Comparison of ENCODE assay signal across 8 cellular contexts in the genomic region with DNA sequence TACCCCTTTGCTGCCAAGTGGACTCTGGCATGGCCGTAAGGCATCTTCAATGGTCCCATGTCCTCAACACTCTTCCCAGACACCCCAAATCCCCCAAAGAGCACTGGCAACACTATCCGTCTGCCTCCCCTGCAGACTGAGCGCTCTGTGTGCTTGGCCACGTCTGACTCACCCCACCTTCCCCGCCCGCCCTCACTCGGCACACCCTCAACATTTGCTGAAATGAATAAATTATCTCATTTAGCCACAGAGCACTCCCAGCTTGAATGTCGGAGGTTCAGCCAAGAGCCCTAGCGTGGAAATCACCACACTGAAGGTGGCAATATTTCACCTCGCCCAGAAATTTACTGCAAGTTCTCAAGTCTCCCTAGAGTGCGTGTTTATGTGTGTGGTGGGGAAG. TPM values are rescaled to one million over a fixed set of nuclear protein-coding genes. Genes with fewer than 3 reads are reported as not detected.
DNase-seq lines count a peak whose midpoint lies in the region; ATAC-seq and TF ChIP-seq lines count a peak whose summit lies in the region.

No MANE protein-coding gene starts in this region.

- no peaks in the 10 kb centered on the region for H3K9me3 Mint-ChIP-seq in activated T-helper 17 cell treated with anti-CD3 and anti-CD28 coated beads, Interleukin-2, amount 50 U/mL, for 72 hours
- H3K9me3 Mint-ChIP-seq in stimulated activated naive CD8-positive, alpha-beta T cell treated with anti-CD3 and anti-CD28 coated beads, Interleukin-15, amount 100 ng/mL, for 72 hours, result no peaks in the 10 kb centered on the region

- peak overlapping the region; percentile 32 for H3K4me3 Mint-ChIP-seq in activated T-helper 17 cell treated with anti-CD3 and anti-CD28 coated beads, Interleukin-2, amount 50 U/mL, for 72 hours
- H3K4me3 Mint-ChIP-seq in stimulated activated naive CD8-positive, alpha-beta T cell treated with anti-CD3 and anti-CD28 coated beads, Interleukin-15, amount 100 ng/mL, for 72 hours, result peak overlapping the region; percentile 43 to 57

- H3K4me3 ChIP-seq in right atrium auricular region, result no peak overlapping the region

- no peak for TF ChIP-seq CTCF in right atrium auricular region (IDR thresholded peaks at IDR 0.05)

- DNase-seq in Right ventricle myocardium superior, result peak; percentile 56
- DNase-seq in right atrium auricular region (ENCODE audit: low spot score), result no peak
- peak; percentile 84 to 88 for DNase-seq in left colon
- peak; percentile 27 to 64 for DNase-seq in stimulated activated naive CD8-positive, alpha-beta T cell treated with anti-CD3 and anti-CD28 coated beads, Interleukin-15, amount 100 ng/mL, for 72 hours
- no peak for DNase-seq in NCI-H187 (lab: John Stamatoyannopoulos, UW)

- no peak overlapping the region for H3K27ac ChIP-seq in right atrium auricular region

- H3K4me1 Mint-ChIP-seq in activated T-helper 17 cell treated with anti-CD3 and anti-CD28 coated beads, Interleukin-2, amount 50 U/mL, for 72 hours, result peaks cover 16% of the 10 kb centered on the region
- peaks cover 55% of the 10 kb centered on the region for H3K4me1 Mint-ChIP-seq in stimulated activated naive CD8-positive, alpha-beta T cell treated with anti-CD3 and anti-CD28 coated beads, Interleukin-15, amount 100 ng/mL, for 72 hours

- H3K36me3 Mint-ChIP-seq in activated T-helper 17 cell treated with anti-CD3 and anti-CD28 coated beads, Interleukin-2, amount 50 U/mL, for 72 hours (ENCODE audit: low read depth), result no peaks in the 10 kb centered on the region

- H3K4me1 ChIP-seq in right atrium auricular region, result peaks cover 0 to 10% of the 10 kb centered on the region in 2 donors

- H3K9me3 ChIP-seq in right atrium auricular region, result no peaks in the 10 kb centered on the region

- intact Hi-C loops in Right ventricle myocardium superior (cut with DNase I), result no loop called here
- intact Hi-C loops in left colon (cut with DNase I, micrococcal nuclease), result no loop called here

- H3K27ac Mint-ChIP-seq in activated T-helper 17 cell treated with anti-CD3 and anti-CD28 coated beads, Interleukin-2, amount 50 U/mL, for 72 hours, result no peak overlapping the region
- peak overlapping the region in 1 of 2 donors; percentile 76 for H3K27ac Mint-ChIP-seq in stimulated activated naive CD8-positive, alpha-beta T cell treated with anti-CD3 and anti-CD28 coated beads, Interleukin-15, amount 100 ng/mL, for 72 hours

- no peaks in the 10 kb centered on the region for H3K36me3 ChIP-seq in right atrium auricular region

- ATAC-seq in Right ventricle myocardium superior (ENCODE audit: poor library complexity), result peak; percentile 58
- ATAC-seq in activated T-helper 17 cell treated with anti-CD3 and anti-CD28 coated beads, Interleukin-2, amount 50 U/mL, for 72 hours (replicated peaks), result peak; percentile 96
- peak; percentile 60 for ATAC-seq in left colon
- ATAC-seq in stimulated activated naive CD8-positive, alpha-beta T cell treated with anti-CD3 and anti-CD28 coated beads, Interleukin-15, amount 100 ng/mL, for 72 hours, result peak; percentile 94
- ATAC-seq in HG03135 (IDR thresholded peaks at IDR 0.05; ENCODE audit: unreplicated experiment), result no peak
- ATAC-seq in GM18861 (IDR thresholded peaks at IDR 0.05; ENCODE audit: unreplicated experiment), result no peak

- no peaks in the 10 kb centered on the region for H3K27me3 ChIP-seq in right atrium auricular region

- no peaks in the 10 kb centered on the region for H3K27me3 Mint-ChIP-seq in activated T-helper 17 cell treated with anti-CD3 and anti-CD28 coated beads, Interleukin-2, amount 50 U/mL, for 72 hours
- H3K27me3 Mint-ChIP-seq in stimulated activated naive CD8-positive, alpha-beta T cell treated with anti-CD3 and anti-CD28 coated beads, Interleukin-15, amount 100 ng/mL, for 72 hours, result no peaks in the 10 kb centered on the region

RNA-seq across cellular contexts. Expression of gene TCF20, which starts 46.5 kb away (rescaled TPM):
- total RNA-seq in Right ventricle myocardium superior (16.3 TPM), right atrium auricular region (10 to 100 TPM; 13.6 to 15.5 TPM), left colon (10 to 100 TPM; 49.4 to 54.9 TPM)
- 10 to 100 TPM; 61.2 to 72.5 TPM for total RNA-seq in activated T-helper 17 cell treated with anti-CD3 and anti-CD28 coated beads, Interleukin-2, amount 50 U/mL, for 72 hours

Comparison
In these comparisons a context has a peak if more than half of its experiments do, and no peak if none do; other contexts are left out.
1. DNase-seq: peak in Right ventricle myocardium superior (single experiment), left colon (2 of 2) and stimulated activated naive CD8-positive, alpha-beta T cell treated with anti-CD3 and anti-CD28 coated beads, Interleukin-15, amount 100 ng/mL, for 72 hours (2 of 2); none in right atrium auricular region (single experiment) and NCI-H187 (0 of 2).
2. ATAC-seq: peak in Right ventricle myocardium superior (single experiment), activated T-helper 17 cell treated with anti-CD3 and anti-CD28 coated beads, Interleukin-2, amount 50 U/mL, for 72 hours (single experiment), left colon (single experiment) and stimulated activated naive CD8-positive, alpha-beta T cell treated with anti-CD3 and anti-CD28 coated beads, Interleukin-15, amount 100 ng/mL, for 72 hours (single experiment); none in HG03135 (single experiment) and GM18861 (single experiment).